In the genomic region with DNA sequence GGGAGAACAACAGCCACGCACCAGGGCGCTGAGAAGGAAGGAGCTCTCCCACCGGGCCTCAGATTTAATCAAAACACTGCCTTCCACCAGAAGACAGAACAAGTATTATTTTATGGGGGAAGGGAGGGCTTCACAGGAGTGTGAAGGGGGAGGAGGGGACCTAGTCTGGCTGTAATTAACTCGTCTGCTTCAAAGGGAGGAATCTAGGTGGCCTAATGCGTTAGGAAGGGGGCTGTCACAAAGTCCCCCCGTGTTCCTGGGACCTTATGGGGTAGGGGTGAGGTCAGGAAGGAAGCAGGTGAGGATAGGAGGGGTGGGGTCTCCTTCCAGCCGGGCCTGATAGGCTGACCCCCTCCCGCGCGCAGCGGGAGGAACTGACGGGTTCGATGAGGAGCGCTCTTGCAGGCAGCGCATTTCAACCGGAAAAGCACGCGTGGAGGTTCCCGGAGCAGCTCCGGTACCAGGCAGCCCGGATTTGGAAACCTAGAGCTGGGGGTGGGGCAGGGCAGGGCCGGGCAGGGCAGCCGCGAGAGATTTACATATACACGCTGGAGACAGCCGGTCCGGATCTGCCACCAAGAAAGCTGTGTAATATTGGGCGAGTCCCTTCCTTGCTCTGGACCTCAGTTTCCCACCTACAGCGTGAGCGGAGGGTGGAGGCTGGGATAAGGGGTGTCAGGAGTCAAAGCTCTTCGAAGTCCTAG, we compare ENCODE assay signal across 8 cellular contexts. TPM values are rescaled to one million over a fixed set of nuclear protein-coding genes. Genes with fewer than 3 reads are reported as not detected.
DNase-seq lines count a peak whose midpoint lies in the region; ATAC-seq and TF ChIP-seq lines count a peak whose summit lies in the region.

No MANE protein-coding gene starts in this region.

- H4K20me1 ChIP-seq in GM23248 (ENCODE audit: insufficient read depth): no peaks in the 10 kb centered on the region

- peak overlapping the region; percentile 90 for H3K4me2 ChIP-seq in GM23248 (ENCODE audit: unreplicated experiment)

- H3K4me1 ChIP-seq in GM23248 (ENCODE audit: insufficient read depth) (peaks cover 26% of the 10 kb centered on the region), colonic mucosa (peaks cover 13% of the 10 kb centered on the region), lower lobe of right lung (peaks cover 67% of the 10 kb centered on the region)

- CTCF ChIA-PET in T-cell (lab: Charles Lee): interaction anchor here in 1 of 2 donors (1.2 kb wide), 1 partner anchor 164 kb away, joined by 3 read pairs; no protein-coding TSS in a partner anchor

- no peak for ATAC-seq in T-cell (replicated peaks in 1 of 4)
- ATAC-seq in lower lobe of right lung: peak; percentile 56 to 57
- no peak for ATAC-seq in stimulated activated naive CD8-positive, alpha-beta T cell treated with anti-CD3 and anti-CD28 coated beads, Interleukin-15, amount 100 ng/mL, for 72 hours
- ATAC-seq in GM18868 (IDR thresholded peaks at IDR 0.05; ENCODE audit: unreplicated experiment): no peak

- no peak overlapping the region for H3K27ac Mint-ChIP-seq in T-cell
- peak overlapping the region in 1 of 2 donors; percentile 87 for H3K27ac Mint-ChIP-seq in stimulated activated naive CD8-positive, alpha-beta T cell treated with anti-CD3 and anti-CD28 coated beads, Interleukin-15, amount 100 ng/mL, for 72 hours

- H3K9ac ChIP-seq in GM23248 (peak overlapping the region; percentile 95), colonic mucosa (ENCODE audit: low read depth in 2 of 2, low read length in 2 of 2) (peak overlapping the region; percentile 87 to 90)

- DNase-seq in GM23248 (peak; percentile 63), T-cell (peak in 9 of 34 experiments; percentile 2 to 20 (median 11)), colonic mucosa (peak; percentile 84), lower lobe of right lung (peak; percentile 82), SIG-M5 treated with dmso at 0.1 percent for 504 hours (lab: John Stamatoyannopoulos, UW; ENCODE audit: unreplicated experiment) (no peak), medulla oblongata (ENCODE audit: extremely low spot score) (no peak)
- peak in 1 of 2 donors; percentile 15 for DNase-seq in stimulated activated naive CD8-positive, alpha-beta T cell treated with anti-CD3 and anti-CD28 coated beads, Interleukin-15, amount 100 ng/mL, for 72 hours

- H2AFZ ChIP-seq in GM23248: peak overlapping the region; percentile 72

- peaks cover 64% of the 10 kb centered on the region for H3K79me2 ChIP-seq in GM23248 (ENCODE audit: insufficient read depth)

- H3K9me2 ChIP-seq in GM23248 (ENCODE audit: insufficient read depth): no peaks in the 10 kb centered on the region

- H3K9me3 ChIP-seq in GM23248 (ENCODE audit: low read depth): no peaks in the 10 kb centered on the region
- H3K9me3 ChIP-seq in colonic mucosa: no peaks in the 10 kb centered on the region
- H3K9me3 ChIP-seq in lower lobe of right lung: no peaks in the 10 kb centered on the region

- TF ChIP-seq CTCF in colonic mucosa (IDR thresholded peaks at IDR 0.05) (no peak), lower lobe of right lung (IDR thresholded peaks at IDR 0.05) (no peak)

- intact Hi-C loops in colonic mucosa (cut with DNase I): loop anchor here (2.0 to 5.0 kb wide), 3 partner anchors 36 to 155 kb away; no protein-coding TSS in a partner anchor
- intact Hi-C loops in lower lobe of right lung (cut with DNase I): no loop called here

- 2 to 4% methylated on average over 30 to 31 of the region's 31 CpGs for WGBS in GM23248 (ENCODE audit: low coverage in 1 of 2, low lambda C conversion rate in 2 of 2, missing lambda C conversion rate in 2 of 2), 2 experiments

- H3K4me3 Mint-ChIP-seq in T-cell: peak overlapping the region; percentile 78 to 92 (median 86)
- H3K4me3 Mint-ChIP-seq in stimulated activated naive CD8-positive, alpha-beta T cell treated with anti-CD3 and anti-CD28 coated beads, Interleukin-15, amount 100 ng/mL, for 72 hours: peak overlapping the region; percentile 88 to 90

- peaks cover 17% of the 10 kb centered on the region for H3F3A ChIP-seq in GM23248 (ENCODE audit: insufficient read depth)

- H3K27ac ChIP-seq in GM23248 (peak overlapping the region; percentile 15; the same call in 1 of the 2 replicates), colonic mucosa (peak overlapping the region; percentile 89), lower lobe of right lung (peak overlapping the region; percentile 93)

- no peaks in the 10 kb centered on the region for H3K36me3 ChIP-seq in GM23248 (ENCODE audit: low read depth)
- H3K36me3 ChIP-seq in colonic mucosa: no peaks in the 10 kb centered on the region
- H3K36me3 ChIP-seq in lower lobe of right lung: no peaks in the 10 kb centered on the region

- no peaks in the 10 kb centered on the region for H3K27me3 ChIP-seq in GM23248 (replicated peaks; ENCODE audit: insufficient read depth)
- H3K27me3 ChIP-seq in colonic mucosa: no peaks in the 10 kb centered on the region
- no peaks in the 10 kb centered on the region for H3K27me3 ChIP-seq in lower lobe of right lung (ENCODE audit: low read depth)

- no peaks in the 10 kb centered on the region for H3K9me3 Mint-ChIP-seq in T-cell
- H3K9me3 Mint-ChIP-seq in stimulated activated naive CD8-positive, alpha-beta T cell treated with anti-CD3 and anti-CD28 coated beads, Interleukin-15, amount 100 ng/mL, for 72 hours: no peaks in the 10 kb centered on the region

- no peaks in the 10 kb centered on the region for H3K36me3 Mint-ChIP-seq in T-cell

- peaks cover 21 to 36% (median 27%) of the 10 kb centered on the region in 3 donors for H3K4me1 Mint-ChIP-seq in T-cell
- peaks cover 33% of the 10 kb centered on the region for H3K4me1 Mint-ChIP-seq in stimulated activated naive CD8-positive, alpha-beta T cell treated with anti-CD3 and anti-CD28 coated beads, Interleukin-15, amount 100 ng/mL, for 72 hours

- H3K4me3 ChIP-seq in GM23248: peak overlapping the region; percentile 99
- peak overlapping the region; percentile 98 for H3K4me3 ChIP-seq in colonic mucosa
- peak overlapping the region; percentile 95 for H3K4me3 ChIP-seq in lower lobe of right lung

- in situ Hi-C loops in GM23248 (cut with MboI): no loop called here

- POLR2A ChIA-PET in T-cell (lab: Charles Lee): interaction anchor here in 1 of 2 donors (0.6 kb wide), 1 partner anchor 197 kb away, joined by 4 read pairs; no protein-coding TSS in a partner anchor

- peaks cover 0 to 7% of the 10 kb centered on the region in 2 donors for H3K27me3 Mint-ChIP-seq in T-cell
- H3K27me3 Mint-ChIP-seq in stimulated activated naive CD8-positive, alpha-beta T cell treated with anti-CD3 and anti-CD28 coated beads, Interleukin-15, amount 100 ng/mL, for 72 hours: peaks cover 26% of the 10 kb centered on the region

RNA-seq across cellular contexts. Expression of gene SHB, which starts 2.0 kb away (rescaled TPM):
- 9.9 and 11.1 TPM in 2 replicates for total RNA-seq in GM23248 (2014; rRNA removed; shearing (Covaris generic))
- polyA plus RNA-seq in GM23248 (2016; fragmentation: Nextera tagmentation; extraction: Ambion mirVana): 3.9 and 4.4 TPM in 2 replicates
- total RNA-seq in T-cell (1 to 10 TPM; 1.2 to 1.5 (median 1.3) TPM), colonic mucosa (10 to 100 TPM; 17.4 to 24.0 TPM), lower lobe of right lung (25.3 TPM)

Comparison
In these comparisons a context has a peak if more than half of its experiments do, and no peak if none do; other contexts are left out.
1. DNase-seq: peak in GM23248 (single experiment), colonic mucosa (single experiment) and lower lobe of right lung (single experiment); none in SIG-M5 treated with dmso at 0.1 percent for 504 hours (single experiment) and medulla oblongata (single experiment).
2. H3K27ac ChIP-seq: peak in every context shown above with its lines; median percentile 93 in lower lobe of right lung; 89 in colonic mucosa; 15 in GM23248.
3. ATAC-seq: peak in lower lobe of right lung (2 of 2); none in T-cell (0 of 4), stimulated activated naive CD8-positive, alpha-beta T cell treated with anti-CD3 and anti-CD28 coated beads, Interleukin-15, amount 100 ng/mL, for 72 hours (single experiment) and GM18868 (single experiment).
4. Peak in every context shown above with its lines, with median percentiles within 50 percentile points of each other: H3K4me3 ChIP-seq.